ENCODE assay signal across 20 cellular contexts in the genomic region with DNA sequence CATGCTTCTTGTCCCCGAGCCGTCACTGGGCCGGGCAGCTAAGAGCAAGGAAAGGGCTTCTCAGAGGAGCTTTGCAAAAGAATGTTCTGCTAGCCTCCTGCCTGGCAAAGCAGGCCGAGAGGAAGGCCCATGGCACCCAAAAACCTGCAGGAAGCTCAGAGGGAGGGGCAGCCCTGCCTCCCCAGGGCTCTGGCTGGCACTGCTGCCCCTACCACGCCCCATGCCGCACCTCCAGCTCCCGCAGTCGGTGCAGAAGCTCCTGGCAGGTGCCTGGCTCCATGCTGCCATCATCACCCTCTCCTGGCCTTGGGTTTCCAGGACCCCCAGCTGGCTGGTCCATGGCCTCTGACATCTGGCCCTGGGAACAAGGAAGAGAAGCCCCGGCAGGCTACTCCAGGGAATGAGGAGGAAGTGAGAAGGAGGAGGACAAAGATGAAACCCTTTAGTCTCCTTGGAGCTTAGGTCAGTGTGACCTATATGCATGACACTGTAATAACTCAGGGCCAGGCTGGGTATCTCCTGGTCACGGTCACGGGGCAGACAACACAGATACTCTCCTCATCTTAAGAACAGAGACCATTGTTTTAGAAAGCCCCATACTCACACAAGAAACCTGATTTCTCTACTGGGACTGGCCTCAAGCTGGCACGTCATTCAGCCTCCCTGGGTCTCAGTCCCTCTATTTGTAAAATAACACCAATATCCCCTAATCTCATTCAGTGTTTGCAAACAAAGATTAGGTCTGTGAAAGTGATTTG.
"Had no signal": no experiment of that assay in that cellular context is flagged by ENCODE, and none has a peak within 500 bp of the region (broad histone marks: within the 10 kb centered on the region; RNA-seq: fewer than 3 reads in every experiment).

No MANE protein-coding gene starts in this region.

- H3K4me1 ChIP-seq: parathyroid adenoma had no signal

- H3K27me3 ChIP-seq: dorsolateral prefrontal cortex, gastrocnemius medialis, left lung, neural progenitor cell, stomach, transverse colon had no signal

- H3K9me3 ChIP-seq: gastrocnemius medialis, left lung, psoas muscle, stomach, thoracic aorta, transverse colon had no signal

- H3K27ac ChIP-seq: gastrocnemius medialis, left lung, neural progenitor cell, parathyroid adenoma, psoas muscle, stomach, thoracic aorta, transverse colon had no signal

- DNase-seq: cortex of kidney; dorsolateral prefrontal cortex; effector CD8-positive, alpha-beta T cell; gastrocnemius medialis; immature natural killer cell; left lung; mesendoderm; naive thymus-derived CD4-positive, alpha-beta T cell; occipital lobe; retina; small intestine; stimulated activated CD4-positive, alpha-beta T cell treated with anti-CD3 and anti-CD28 coated beads, Interleukin-12 subunit alpha, Interleukin-12 subunit beta, amount 100 ng/mL, for 4 hours; stimulated activated naive CD4-positive, alpha-beta T cell; stomach; substantia nigra; transverse colon had no signal

- H3K36me3 ChIP-seq: neural progenitor cell, transverse colon had no signal

- H3K4me3 ChIP-seq: dorsolateral prefrontal cortex, gastrocnemius medialis, left lung, neural progenitor cell, psoas muscle, stomach, thoracic aorta, transverse colon had no signal

- ATAC-seq: gastrocnemius medialis; left lung; naive thymus-derived CD4-positive, alpha-beta T cell; psoas muscle had no signal
